1 cellular context compared by ENCODE assay signal in the genomic region with DNA sequence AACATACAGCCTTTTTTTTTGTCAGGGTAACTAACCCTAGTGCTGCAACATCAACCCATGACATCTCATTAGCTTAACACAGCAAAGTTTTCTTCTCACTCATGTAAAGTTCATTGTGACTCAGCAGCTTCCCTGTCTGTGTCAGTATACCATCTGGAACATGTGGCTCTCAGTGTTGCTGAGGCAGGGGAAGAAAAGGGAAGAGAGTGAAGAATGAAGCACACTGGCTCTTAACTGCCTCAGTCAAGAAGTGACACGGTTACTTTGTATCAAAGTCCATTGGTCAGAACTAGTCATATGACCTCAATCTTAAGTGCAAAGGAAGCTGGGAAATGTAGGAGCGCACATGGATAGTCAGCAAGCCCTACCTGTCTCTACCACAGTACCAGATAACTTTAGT.
TF ChIP-seq lines count a peak whose summit lies in the region.

No MANE protein-coding gene starts in this region.

TF ChIP-seq in GM12878, 131 proteins besides CTCF, POLR2A, EP300 and RAD21 (continued from another document):
- TF ChIP-seq, protein P1, sequence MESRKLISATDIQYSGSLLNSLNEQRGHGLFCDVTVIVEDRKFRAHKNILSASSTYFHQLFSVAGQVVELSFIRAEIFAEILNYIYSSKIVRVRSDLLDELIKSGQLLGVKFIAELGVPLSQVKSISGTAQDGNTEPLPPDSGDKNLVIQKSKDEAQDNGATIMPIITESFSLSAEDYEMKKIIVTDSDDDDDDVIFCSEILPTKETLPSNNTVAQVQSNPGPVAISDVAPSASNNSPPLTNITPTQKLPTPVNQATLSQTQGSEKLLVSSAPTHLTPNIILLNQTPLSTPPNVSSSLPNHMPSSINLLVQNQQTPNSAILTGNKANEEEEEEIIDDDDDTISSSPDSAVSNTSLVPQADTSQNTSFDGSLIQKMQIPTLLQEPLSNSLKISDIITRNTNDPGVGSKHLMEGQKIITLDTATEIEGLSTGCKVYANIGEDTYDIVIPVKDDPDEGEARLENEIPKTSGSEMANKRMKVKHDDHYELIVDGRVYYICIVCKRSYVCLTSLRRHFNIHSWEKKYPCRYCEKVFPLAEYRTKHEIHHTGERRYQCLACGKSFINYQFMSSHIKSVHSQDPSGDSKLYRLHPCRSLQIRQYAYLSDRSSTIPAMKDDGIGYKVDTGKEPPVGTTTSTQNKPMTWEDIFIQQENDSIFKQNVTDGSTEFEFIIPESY (IDR thresholded peaks at IDR 0.05), result no peak
- TF ChIP-seq ZNF384 (IDR thresholded peaks at IDR 0.05; ENCODE audit: borderline replicate concordance, low read depth, low read length), result no peak
- no peak; the same call in 1 of the 2 replicates for TF ChIP-seq BACH1 (IDR thresholded peaks at IDR 0.05; ENCODE audit: borderline replicate concordance)
- no peak for TF ChIP-seq MTA3 (IDR thresholded peaks at IDR 0.05; ENCODE audit: borderline replicate concordance, low read length)
- no peak for TF ChIP-seq TCF3 (IDR thresholded peaks at IDR 0.05; ENCODE audit: borderline replicate concordance, insufficient read depth, low read depth, low read length)
- TF ChIP-seq, protein P2, sequence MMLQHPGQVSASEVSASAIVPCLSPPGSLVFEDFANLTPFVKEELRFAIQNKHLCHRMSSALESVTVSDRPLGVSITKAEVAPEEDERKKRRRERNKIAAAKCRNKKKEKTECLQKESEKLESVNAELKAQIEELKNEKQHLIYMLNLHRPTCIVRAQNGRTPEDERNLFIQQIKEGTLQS (IDR thresholded peaks at IDR 0.05; ENCODE audit: borderline replicate concordance, extremely low read depth, low read depth, low read length), result no peak
- TF ChIP-seq KAT2A (conservative IDR thresholded peaks at IDR 0.05; ENCODE audit: control insufficient read depth, low read depth, low read length), result no peak
- TF ChIP-seq CHD4 (IDR thresholded peaks at IDR 0.05), result no peak
- TF ChIP-seq, protein P3, sequence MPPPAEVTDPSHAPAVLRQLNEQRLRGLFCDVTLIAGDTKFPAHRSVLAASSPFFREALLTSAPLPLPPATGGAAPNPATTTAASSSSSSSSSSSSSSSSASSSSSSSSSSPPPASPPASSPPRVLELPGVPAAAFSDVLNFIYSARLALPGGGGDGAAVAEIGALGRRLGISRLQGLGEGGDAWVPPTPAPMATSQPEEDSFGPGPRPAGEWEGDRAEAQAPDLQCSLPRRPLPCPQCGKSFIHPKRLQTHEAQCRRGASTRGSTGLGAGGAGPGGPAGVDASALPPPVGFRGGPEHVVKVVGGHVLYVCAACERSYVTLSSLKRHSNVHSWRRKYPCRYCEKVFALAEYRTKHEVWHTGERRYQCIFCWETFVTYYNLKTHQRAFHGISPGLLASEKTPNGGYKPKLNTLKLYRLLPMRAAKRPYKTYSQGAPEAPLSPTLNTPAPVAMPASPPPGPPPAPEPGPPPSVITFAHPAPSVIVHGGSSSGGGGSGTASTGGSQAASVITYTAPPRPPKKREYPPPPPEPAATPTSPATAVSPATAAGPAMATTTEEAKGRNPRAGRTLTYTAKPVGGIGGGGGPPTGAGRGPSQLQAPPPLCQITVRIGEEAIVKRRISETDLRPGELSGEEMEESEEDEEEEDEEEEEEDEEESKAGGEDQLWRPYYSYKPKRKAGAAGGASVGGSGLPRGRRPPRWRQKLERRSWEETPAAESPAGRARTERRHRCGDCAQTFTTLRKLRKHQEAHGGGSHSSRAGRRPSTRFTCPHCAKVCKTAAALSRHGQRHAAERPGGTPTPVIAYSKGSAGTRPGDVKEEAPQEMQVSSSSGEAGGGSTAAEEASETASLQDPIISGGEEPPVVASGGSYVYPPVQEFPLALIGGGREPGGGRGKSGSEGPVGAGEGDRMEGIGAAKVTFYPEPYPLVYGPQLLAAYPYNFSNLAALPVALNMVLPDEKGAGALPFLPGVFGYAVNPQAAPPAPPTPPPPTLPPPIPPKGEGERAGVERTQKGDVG (CRISPR knock-in tag; IDR thresholded peaks at IDR 0.05), result no peak
